ENCODE assay signal across 28 cellular contexts in genomic region chr4:111228396-111228795, GRCh38.
DNase-seq lines count a peak whose midpoint lies in the region; ATAC-seq and TF ChIP-seq lines count a peak whose summit lies in the region.
"Had no signal": no experiment of that assay in that cellular context is flagged by ENCODE, and none has a peak within 500 bp of the region (broad histone marks: within the 10 kb centered on the region; RNA-seq: fewer than 3 reads in every experiment).

No MANE protein-coding gene starts in this region.

- H3K36me3 ChIP-seq in SJSA1 = no peaks in the 10 kb centered on the region
- no peaks in the 10 kb centered on the region for H3K36me3 ChIP-seq in kidney epithelial cell (ENCODE audit: control insufficient read depth, insufficient read depth, low read length)
- H3K36me3 ChIP-seq: brain microvascular endothelial cell, esophagus squamous epithelium, gastrocnemius medialis had no signal

- no peaks in the 10 kb centered on the region for H3K27me3 ChIP-seq in SJSA1 (replicated peaks)
- H3K27me3 ChIP-seq in kidney epithelial cell (ENCODE audit: control insufficient read depth, insufficient read depth, low read length) = no peaks in the 10 kb centered on the region
- H3K27me3 ChIP-seq: brain microvascular endothelial cell, esophagus squamous epithelium, gastrocnemius medialis, hepatocyte had no signal

- no peaks in the 10 kb centered on the region for H3K9me3 ChIP-seq in SJSA1 (replicated peaks)
- H3K9me3 ChIP-seq: esophagus squamous epithelium, gastrocnemius medialis, SK-N-SH had no signal

- H3K4me3 ChIP-seq in SJSA1 (no peak overlapping the region), kidney epithelial cell (ENCODE audit: low read depth, low read length) (no peak overlapping the region)
- H3K4me3 ChIP-seq: esophagus squamous epithelium, gastrocnemius medialis, hepatocyte had no signal

- H3K27ac ChIP-seq in SJSA1 = peak overlapping the region; percentile 76
- H3K27ac ChIP-seq: 22Rv1, brain microvascular endothelial cell, esophagus squamous epithelium, gastrocnemius medialis, hepatocyte had no signal

- DNase-seq in A172 (ENCODE audit: low spot score) (peak; percentile 41), GM04503 (ENCODE audit: low read depth) (peak; percentile 38), SJSA1 (ENCODE audit: low read depth in 1 of 2, low spot score in 2 of 2) (peak in 1 of 2 experiments; percentile 50), kidney epithelial cell (ENCODE audit: low read depth) (peak; percentile 21), NCI-H2171 treated with DMSO at 0.1 percent for 48 hours (lab: John Stamatoyannopoulos, UW) (no peak), LoVo (ENCODE audit: low spot score) (no peak)
- DNase-seq: activated CD4-positive, alpha-beta T cell treated with anti-CD3 and anti-CD28 coated beads, Interleukin-2, amount 50 U/mL, for 4 hours; activated CD4-positive, CD25-positive, alpha-beta regulatory T cell; activated naive CD4-positive, alpha-beta T cell; activated T-cell treated with anti-CD3 and anti-CD28 coated beads, Interleukin-2, amount 50 U/mL, for 72 hours; brain microvascular endothelial cell; CD4-positive, alpha-beta memory T cell; cerebellar nuclear complex; esophagus squamous epithelium; gastrocnemius medialis; left cardiac atrium; NCI-H1417 treated with DMSO at 0.1 percent for 48 hours; NCI-H2029 treated with DMSO at 0.1 percent for 48 hours; NCI-H2227 treated with DMSO at 0.1 percent for 48 hours; NCI-H526; nephron progenitor cell; OCI-M1; SK-N-SH; stimulated activated naive B cell treated with anti-CD40 and anti-IgM and Interleukin-4, amounts not matched to agents 10 μg/mL and 1 μg/mL and 100 μg/mL, for 72 hours had no signal

- ATAC-seq in GM21786 (IDR thresholded peaks at IDR 0.05; ENCODE audit: unreplicated experiment) = no peak
- no peak for ATAC-seq in GM19328 (IDR thresholded peaks at IDR 0.05; ENCODE audit: unreplicated experiment)
- ATAC-seq: activated T-cell treated with anti-CD3 and anti-CD28 coated beads, Interleukin-2, amount 50 U/mL, for 72 hours; gastrocnemius medialis; left cardiac atrium; stimulated activated naive B cell treated with anti-CD40 and anti-IgM and Interleukin-4, amounts not matched to agents 10 μg/mL and 1 μg/mL and 100 μg/mL, for 72 hours had no signal

- peaks cover 34% of the 10 kb centered on the region for H3K4me1 ChIP-seq in SJSA1 (replicated peaks)
- H3K4me1 ChIP-seq: esophagus squamous epithelium, gastrocnemius medialis had no signal

- TF ChIP-seq CTCF in kidney epithelial cell (IDR thresholded peaks at IDR 0.05; ENCODE audit: insufficient read depth, low read length, poor library complexity, severe bottlenecking) = no peak

Comparison
In these comparisons a context has a peak if more than half of its experiments do, and no peak if none do; other contexts are left out.
1. DNase-seq: peak in A172 (single experiment), GM04503 (single experiment) and kidney epithelial cell (single experiment); none in NCI-H2171 treated with DMSO at 0.1 percent for 48 hours (single experiment) and LoVo (single experiment).